ENCODE assay signal across 8 cellular contexts in the genomic region with DNA sequence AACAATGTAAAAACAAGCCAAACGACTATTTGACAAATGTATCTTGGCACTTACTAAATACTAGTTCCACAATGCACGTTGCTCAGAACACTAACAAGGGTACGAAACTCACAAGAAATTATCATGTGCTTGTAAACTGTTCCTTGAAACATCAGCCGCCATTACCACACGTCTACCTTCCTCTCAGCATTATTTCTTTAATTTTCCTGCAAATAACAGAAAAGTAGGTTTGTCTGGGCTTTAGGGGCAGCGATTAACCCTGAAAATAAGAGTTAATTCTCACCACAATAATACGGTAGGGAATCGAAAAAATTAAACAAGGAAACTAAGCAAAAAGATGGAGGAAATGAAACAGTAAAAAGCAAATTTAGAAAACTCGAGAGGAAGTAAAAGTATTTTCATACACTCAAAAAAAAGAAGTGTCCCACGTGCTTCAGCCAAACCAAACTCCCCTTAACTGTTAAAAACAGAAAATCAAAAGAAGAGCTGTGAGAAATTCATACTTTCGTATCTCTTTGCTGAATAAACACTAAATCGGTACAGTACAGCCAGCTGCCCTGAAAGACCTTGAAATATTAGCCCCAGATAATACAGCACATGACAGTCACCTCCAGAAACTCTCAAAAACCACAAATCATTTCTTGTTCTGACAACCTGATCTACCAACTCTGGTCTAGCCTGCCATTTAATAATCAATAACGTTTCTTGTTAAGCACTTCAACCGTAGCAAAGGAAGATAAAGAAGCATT. TPM values are rescaled to one million over a fixed set of nuclear protein-coding genes. Genes with fewer than 3 reads are reported as not detected.
DNase-seq lines count a peak whose midpoint lies in the region; ATAC-seq and TF ChIP-seq lines count a peak whose summit lies in the region.

No MANE protein-coding gene starts in this region.

- CTCF ChIA-PET in GM10248 (lab: Yijun Ruan, JAX): interaction anchor here (1.6 to 1.8 kb wide), 2 partner anchors 34 kb away, joined by 4 to 5 read pairs; no protein-coding TSS in a partner anchor

- peaks cover 33% of the 10 kb centered on the region for H3K36me3 Mint-ChIP-seq in brain

- no peak overlapping the region for H3K27ac ChIP-seq in HUES64 (ENCODE audit: low read depth, low read length)

- H3K9me3 ChIP-seq in HUES64 (ENCODE audit: insufficient read depth, low read depth, low read length) (no peaks in the 10 kb centered on the region), mononuclear cell (ENCODE audit: low read depth, low read length) (no peaks in the 10 kb centered on the region)

- H3K4me3 ChIP-seq in HUES64 (ENCODE audit: low read length) (peak overlapping the region; percentile 98), mononuclear cell (ENCODE audit: low read length) (peak overlapping the region; percentile 85)

- DNase-seq in GM10248 (ENCODE audit: extremely low spot score): peak; percentile 65
- no peak for DNase-seq in NCI-H2081 (lab: John Stamatoyannopoulos, UW)
- DNase-seq in T1000 (lab: John Stamatoyannopoulos, UW): no peak
- DNase-seq in epidermal melanocyte (ENCODE audit: insufficient read length, low spot score): no peak

- H3K9me3 Mint-ChIP-seq in brain: no peaks in the 10 kb centered on the region

- ATAC-seq in GM21515 (IDR thresholded peaks at IDR 0.05; ENCODE audit: unreplicated experiment): peak; percentile 47

- TF ChIP-seq CTCF in GM10248 (IDR thresholded peaks at IDR 0.05; ENCODE audit: control extremely low read depth, extremely low read depth, low read depth, missing control alignments) (no peak), brain (conservative IDR thresholded peaks at IDR 0.05) (no peak)

- H3K27ac Mint-ChIP-seq in brain: peak overlapping the region; percentile 97 to 99 (median 99)

- peaks cover 49% of the 10 kb centered on the region for H3K4me1 Mint-ChIP-seq in brain

- H3K27me3 Mint-ChIP-seq in brain: peaks cover 18% of the 10 kb centered on the region

- peak overlapping the region; percentile 89 for H3K9ac ChIP-seq in HUES64 (ENCODE audit: low read depth, low read length)

- WGBS in HUES64: 52% methylated on average over 10 of the region's 14 CpGs

- peaks cover 10% of the 10 kb centered on the region for H3K36me3 ChIP-seq in HUES64 (ENCODE audit: insufficient read depth, low read length)

- peaks cover 10% of the 10 kb centered on the region for H3K4me1 ChIP-seq in HUES64 (ENCODE audit: insufficient read depth, low read length)
- peaks cover 92% of the 10 kb centered on the region for H3K4me1 ChIP-seq in mononuclear cell (ENCODE audit: insufficient read depth, low read length)

- H3K27me3 ChIP-seq in HUES64 (ENCODE audit: insufficient read depth, low read length) (no peaks in the 10 kb centered on the region), mononuclear cell (ENCODE audit: insufficient read depth, low read length) (no peaks in the 10 kb centered on the region)

- POLR2A ChIA-PET in GM10248 (lab: Yijun Ruan, JAX): interaction anchor here (0.8 kb wide), 1 partner anchor 23 kb away, joined by 3 read pairs; no protein-coding TSS in a partner anchor

- H3K4me3 Mint-ChIP-seq in brain: peak overlapping the region; percentile 91 to 99 (median 96)

RNA-seq across cellular contexts. Expression of gene ARHGAP17, which starts 1.2 kb away (rescaled TPM):
- 54.9 TPM for polyA plus RNA-seq in HUES64 (2013, experiment 1 of 2)
- polyA plus RNA-seq in HUES64 (2013, experiment 2 of 2): 59.2 TPM
- 37.2 TPM for polyA plus RNA-seq in brain (ENCODE audit: insufficient read depth, low read depth, low replicate concordance)
- 27.3 TPM for total RNA-seq in mononuclear cell
